Comparison of ENCODE assay signal across 28 cellular contexts in the genomic region with DNA sequence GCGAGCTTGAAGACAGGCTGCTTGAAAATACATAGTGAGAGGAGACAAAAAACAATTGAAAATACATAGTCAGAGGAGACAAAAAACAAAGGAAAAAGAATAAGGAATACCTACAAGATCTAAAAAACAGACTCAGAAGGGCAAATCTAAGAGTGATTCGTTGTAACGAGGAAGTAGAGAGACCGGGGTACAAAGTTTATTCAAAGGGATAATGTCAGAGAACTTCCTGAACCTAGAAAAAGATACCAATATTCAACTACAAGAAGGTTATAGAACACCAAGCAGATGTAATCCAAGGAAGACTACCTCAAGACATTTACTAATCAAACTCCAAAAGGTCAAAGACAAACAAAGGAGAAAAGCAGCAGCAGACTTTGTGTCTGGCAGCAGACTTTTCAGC.
"Had no signal": no experiment of that assay in that cellular context is flagged by ENCODE, and none has a peak within 500 bp of the region (broad histone marks: within the 10 kb centered on the region; RNA-seq: fewer than 3 reads in every experiment).

No MANE protein-coding gene starts in this region.

- H3K4me1 ChIP-seq: neural progenitor cell, parathyroid adenoma, psoas muscle, right lobe of liver, sigmoid colon, spleen, suprapubic skin, testis, tibial artery, transverse colon, upper lobe of right lung, uterus had no signal

- H2AFZ ChIP-seq: neural progenitor cell, parathyroid adenoma had no signal

- H3K4me2 ChIP-seq: neural progenitor cell, smooth muscle cell had no signal

- H3K4me3 ChIP-seq: neural progenitor cell, ovary, psoas muscle, right lobe of liver, sigmoid colon, smooth muscle cell, spleen, suprapubic skin, testis, tibial artery, transverse colon, upper lobe of right lung, uterus had no signal

- DNase-seq: natural killer cell; occipital lobe; ovary; posterior cingulate gyrus; psoas muscle; right cardiac atrium; right lobe of liver; sigmoid colon; spleen; stimulated activated CD4-positive, alpha-beta T cell treated with anti-CD3 and anti-CD28 coated beads, Interleukin-12 subunit alpha, Interleukin-12 subunit beta, amount 100 ng/mL, for 4 hours; stimulated activated CD4-positive, alpha-beta T cell treated with anti-CD3 and anti-CD28 coated beads, Interleukin-1b, Interleukin-23, amount 100 ng/mL, for 48 hours; stimulated activated CD4-positive, alpha-beta T cell treated with anti-CD3 and anti-CD28 coated beads, Interleukin-4, amount 100 ng/mL, for 1 hour; stimulated activated CD4-positive, alpha-beta T cell treated with anti-CD3 and anti-CD28 coated beads, Interleukin-4, amount 100 ng/mL, for 4 hours; stimulated activated CD8-positive, alpha-beta memory T cell treated with anti-CD3 and anti-CD28 coated beads, Interleukin-4, amount 100 ng/mL, for 48 hours; stimulated activated naive CD4-positive, alpha-beta T cell; stimulated activated naive CD8-positive, alpha-beta T cell treated with anti-CD3 and anti-CD28 coated beads, Interleukin-15, amount 100 ng/mL, for 72 hours; stimulated activated naive CD8-positive, alpha-beta T cell treated with anti-CD3 and anti-CD28 coated beads, Interleukin-15, Interleukin-2, amounts not matched to agents 100 U/mL and 50 U/mL, for 24 hours; substantia nigra; testis; tibial artery; transverse colon; upper lobe of right lung; uterus had no signal

- H3K36me3 ChIP-seq: ovary, right lobe of liver, upper lobe of right lung, uterus had no signal

- H3K27ac ChIP-seq: neural progenitor cell, ovary, parathyroid adenoma, psoas muscle, right lobe of liver, sigmoid colon, spleen, suprapubic skin, testis, tibial artery, transverse colon, upper lobe of right lung, uterus had no signal

- ATAC-seq: natural killer cell; psoas muscle; right cardiac atrium; right lobe of liver; stimulated activated memory B cell treated with anti-CD40 and anti-IgM and Interleukin-4, amounts not matched to agents 10 μg/mL and 1 μg/mL and 100 μg/mL, for 72 hours; stimulated activated naive CD8-positive, alpha-beta T cell treated with anti-CD3 and anti-CD28 coated beads, Interleukin-15, amount 100 ng/mL, for 72 hours; stimulated activated naive CD8-positive, alpha-beta T cell treated with anti-CD3 and anti-CD28 coated beads, Interleukin-15, Interleukin-2, amounts not matched to agents 100 U/mL and 50 U/mL, for 24 hours; upper lobe of right lung had no signal

- H3K9me3 ChIP-seq: testis had no signal

- H3K79me2 ChIP-seq: parathyroid adenoma had no signal

- H3K27me3 ChIP-seq: neural progenitor cell, ovary, right lobe of liver, sigmoid colon, spleen, suprapubic skin, testis, tibial artery, transverse colon, upper lobe of right lung, uterus had no signal
